ENCODE assay signal across 16 cellular contexts in the genomic region with DNA sequence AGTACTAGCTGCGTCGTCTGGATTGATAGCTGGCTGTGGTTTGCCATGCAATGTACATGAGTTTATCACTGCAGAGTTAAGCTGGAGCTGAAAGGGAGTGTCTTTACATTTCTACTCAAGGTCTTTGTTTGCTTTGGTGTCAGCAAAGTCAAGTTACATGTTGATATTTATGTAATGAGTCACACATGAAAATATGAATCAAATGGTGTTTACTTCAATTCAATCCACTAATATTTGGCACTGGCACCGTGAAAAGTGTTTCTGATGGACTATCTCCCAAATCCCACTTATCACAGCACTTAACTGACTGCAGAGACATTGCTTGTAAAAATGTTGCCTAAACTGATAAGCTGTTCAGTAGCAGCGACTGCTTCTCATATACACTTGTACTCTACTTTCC.
DNase-seq lines count a peak whose midpoint lies in the region; ATAC-seq and TF ChIP-seq lines count a peak whose summit lies in the region.
"Had no signal": no experiment of that assay in that cellular context is flagged by ENCODE, and none has a peak within 500 bp of the region (broad histone marks: within the 10 kb centered on the region; RNA-seq: fewer than 3 reads in every experiment).

No MANE protein-coding gene starts in this region.

- no peaks in the 10 kb centered on the region for H3K36me3 ChIP-seq in mucosa of descending colon (ENCODE audit: low read depth)
- H3K36me3 ChIP-seq: brain microvascular endothelial cell, gastrocnemius medialis had no signal

- intact Hi-C loops in mucosa of descending colon (cut with DNase I, micrococcal nuclease) = no loop called here

- no peaks in the 10 kb centered on the region for H3K4me1 ChIP-seq in mucosa of descending colon (ENCODE audit: low read depth)
- H3K4me1 ChIP-seq: gastrocnemius medialis had no signal

- no peaks in the 10 kb centered on the region for H3K9me3 ChIP-seq in mucosa of descending colon
- H3K9me3 ChIP-seq: gastrocnemius medialis had no signal

- no peak overlapping the region for H3K4me3 ChIP-seq in mucosa of descending colon
- H3K4me3 ChIP-seq: gastrocnemius medialis had no signal

- ATAC-seq in mucosa of descending colon = peak; percentile 60
- ATAC-seq: gastrocnemius medialis had no signal

- DNase-seq in NCI-H1092 treated with DMSO at 0.1 percent for 48 hours (lab: John Stamatoyannopoulos, UW) (peak; percentile 26), NCI-H1092 (lab: John Stamatoyannopoulos, UW) (no peak), NCI-H2029 treated with DMSO at 0.1 percent for 48 hours (lab: John Stamatoyannopoulos, UW) (peak; percentile 15), SW480 (ENCODE audit: low spot score) (peak; percentile 18), mucosa of descending colon (no peak), NCI-H526 treated with DMSO at 0.1 percent for 48 hours (lab: John Stamatoyannopoulos, UW) (no peak), cortex of kidney (lab: John Stamatoyannopoulos, UW) (no peak), amygdala (lab: John Stamatoyannopoulos, UW) (no peak)
- DNase-seq: activated CD4-positive, alpha-beta T cell treated with anti-CD3 and anti-CD28 coated beads for 4 hours; activated naive CD4-positive, alpha-beta T cell treated with anti-CD3 and anti-CD28 coated beads for 36 hours; brain microvascular endothelial cell; gastrocnemius medialis; GF-D8; NCI-H526; SIG-M5; stimulated activated CD4-positive, alpha-beta T cell treated with anti-CD3 and anti-CD28 coated beads, Interleukin-1b, Interleukin-23, amount 100 ng/mL, for 48 hours had no signal

- TF ChIP-seq CTCF in mucosa of descending colon (IDR thresholded peaks at IDR 0.05) = no peak

Comparison
In these comparisons a context has a peak if more than half of its experiments do, and no peak if none do; other contexts are left out.
1. DNase-seq: peak in NCI-H1092 treated with DMSO at 0.1 percent for 48 hours (single experiment), NCI-H2029 treated with DMSO at 0.1 percent for 48 hours (single experiment) and SW480 (single experiment); none in NCI-H1092 (single experiment), mucosa of descending colon (0 of 3), NCI-H526 treated with DMSO at 0.1 percent for 48 hours (single experiment), cortex of kidney (single experiment) and amygdala (0 of 56).